Comparison of ENCODE assay signal across 30 cellular contexts in the genomic region with DNA sequence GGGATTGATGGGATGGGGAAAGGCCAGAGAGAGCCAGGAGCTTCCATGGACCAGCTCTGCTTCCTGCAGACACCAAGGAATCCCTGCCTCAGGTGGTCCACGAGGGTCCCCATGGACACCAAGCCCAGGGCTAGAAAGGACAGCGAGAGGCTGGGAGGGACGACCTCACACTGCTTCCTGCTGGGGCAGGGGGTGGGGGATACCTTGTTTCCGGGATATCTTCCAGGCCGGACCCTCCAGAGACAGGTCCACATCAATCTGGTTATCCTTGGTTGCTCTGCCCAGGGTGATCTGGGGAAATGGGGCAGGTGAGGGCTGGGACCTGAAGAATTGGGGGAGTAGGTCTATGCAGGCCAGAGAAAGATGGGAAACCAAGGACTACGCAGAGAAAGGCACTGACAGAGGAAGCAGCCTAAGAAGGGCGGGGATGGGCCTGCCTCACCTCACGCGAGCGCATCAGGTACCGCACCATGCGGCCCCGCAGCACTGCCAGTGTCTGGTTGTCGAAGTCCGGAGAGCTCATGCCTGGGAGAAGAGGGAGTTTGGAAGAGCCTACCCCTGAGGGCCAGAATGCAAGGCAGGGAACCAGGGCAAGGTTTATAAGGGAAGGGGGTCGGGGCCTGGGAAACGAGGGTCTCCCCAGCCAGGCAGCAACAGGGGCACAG. TPM values are rescaled to one million over a fixed set of nuclear protein-coding genes. Genes with fewer than 3 reads are reported as not detected.
"Had no signal": no experiment of that assay in that cellular context is flagged by ENCODE, and none has a peak within 500 bp of the region (broad histone marks: within the 10 kb centered on the region; RNA-seq: fewer than 3 reads in every experiment).

No MANE protein-coding gene starts in this region.

- H3K4me1 ChIP-seq: colonic mucosa, esophagus muscularis mucosa, foreskin keratinocyte, gastroesophageal sphincter, left lung, neural progenitor cell, suprapubic skin, transverse colon, upper lobe of right lung, uterus had no signal

- H3K27ac Mint-ChIP-seq: dendritic cell treated with granulocyte-macrophage colony-stimulating factor and Interleukin-4, amounts not matched to agents 40 ng/mL and 50 ng/mL, for 4 days; mesothelial cell of epicardium; natural killer cell treated with Interleukin-12 subunit alpha and Interleukin-12 subunit beta and Interleukin-15 and Interleukin-18, amount 100 ng/mL, for 72 hours; neural progenitor cell had no signal

- H3K4me1 Mint-ChIP-seq: mesothelial cell of epicardium had no signal

- H3K4me3 Mint-ChIP-seq: dendritic cell treated with granulocyte-macrophage colony-stimulating factor and Interleukin-4, amounts not matched to agents 40 ng/mL and 50 ng/mL, for 4 days; mesothelial cell of epicardium; natural killer cell treated with Interleukin-12 subunit alpha and Interleukin-12 subunit beta and Interleukin-15 and Interleukin-18, amount 100 ng/mL, for 72 hours; neural progenitor cell; stimulated activated naive CD8-positive, alpha-beta T cell treated with anti-CD3 and anti-CD28 coated beads, Interleukin-15, amount 100 ng/mL, for 72 hours had no signal

- H3K9me3 Mint-ChIP-seq: dendritic cell treated with granulocyte-macrophage colony-stimulating factor and Interleukin-4, amounts not matched to agents 40 ng/mL and 50 ng/mL, for 4 days; mesothelial cell of epicardium; naive B cell; natural killer cell treated with Interleukin-12 subunit alpha and Interleukin-12 subunit beta and Interleukin-15 and Interleukin-18, amount 100 ng/mL, for 72 hours; neural progenitor cell; stimulated activated naive CD8-positive, alpha-beta T cell treated with anti-CD3 and anti-CD28 coated beads, Interleukin-15, amount 100 ng/mL, for 72 hours had no signal

- H3K36me3 ChIP-seq: neural progenitor cell, uterus had no signal

- H3K9me3 ChIP-seq: colonic mucosa, esophagus muscularis mucosa, gastroesophageal sphincter, heart left ventricle, left lung, mucosa of descending colon, psoas muscle, suprapubic skin, transverse colon, upper lobe of right lung, uterus had no signal

- ATAC-seq: foreskin keratinocyte; gastroesophageal sphincter; heart left ventricle; left cardiac atrium; left lung; mucosa of descending colon; natural killer cell treated with Interleukin-12 subunit alpha and Interleukin-12 subunit beta and Interleukin-15 and Interleukin-18, amount 100 ng/mL, for 72 hours; psoas muscle; right cardiac atrium; stimulated activated naive CD8-positive, alpha-beta T cell treated with anti-CD3 and anti-CD28 coated beads, Interleukin-15, amount 100 ng/mL, for 72 hours; upper lobe of right lung had no signal

- H3K27me3 ChIP-seq: colonic mucosa, esophagus muscularis mucosa, foreskin keratinocyte, gastroesophageal sphincter, heart left ventricle, hepatocyte, left lung, neural progenitor cell, suprapubic skin, transverse colon, upper lobe of right lung, uterus had no signal

- H3K27ac ChIP-seq: colonic mucosa, esophagus muscularis mucosa, foreskin keratinocyte, gastroesophageal sphincter, hepatocyte, left lung, neural progenitor cell, psoas muscle, skin epidermis, suprapubic skin, transverse colon, upper lobe of right lung, uterus had no signal

- H3K9ac ChIP-seq: neural progenitor cell had no signal

- FAIRE-seq: endothelial cell of umbilical vein had no signal

- DNase-seq: colonic mucosa; effector CD8-positive, alpha-beta T cell; foreskin keratinocyte; heart left ventricle; left cardiac atrium; mesenchymal stem cell; mucosa of descending colon; naive B cell; stimulated activated CD4-positive, alpha-beta T cell treated with anti-CD3 and anti-CD28 coated beads, Interleukin-15, amount 100 ng/mL, for 24 hours; stimulated activated CD4-positive, alpha-beta T cell treated with anti-CD3 and anti-CD28 coated beads, Interleukin-2, amount 100 ng/mL, for 48 hours; stimulated activated naive CD4-positive, alpha-beta T cell; stimulated activated naive CD8-positive, alpha-beta T cell treated with anti-CD3 and anti-CD28 coated beads, Interleukin-15, amount 100 ng/mL, for 72 hours; transverse colon; upper lobe of right lung; uterus had no signal

- H3K27me3 Mint-ChIP-seq: naive B cell; natural killer cell treated with Interleukin-12 subunit alpha and Interleukin-12 subunit beta and Interleukin-15 and Interleukin-18, amount 100 ng/mL, for 72 hours; stimulated activated naive CD8-positive, alpha-beta T cell treated with anti-CD3 and anti-CD28 coated beads, Interleukin-15, amount 100 ng/mL, for 72 hours had no signal

- H3K4me3 ChIP-seq: colonic mucosa, esophagus muscularis mucosa, gastroesophageal sphincter, heart left ventricle, hepatocyte, left lung, mucosa of descending colon, neural progenitor cell, psoas muscle, skin epidermis, suprapubic skin, transverse colon, upper lobe of right lung, uterus had no signal

RNA-seq across cellular contexts. Expression of gene KCNH3, which starts 20.3 kb away (rescaled TPM):
- total RNA-seq: lung microvascular endothelial cell had no signal

RNA-seq across cellular contexts. Expression of gene FAM186B, which starts 46.3 kb away (rescaled TPM):
- total RNA-seq: epithelial cell of proximal tubule had no signal
